18 cellular contexts compared by ENCODE assay signal in genomic region chr15:67256051-67256450, GRCh38. TPM values are rescaled to one million over a fixed set of nuclear protein-coding genes. Genes with fewer than 3 reads are reported as not detected.
DNase-seq lines count a peak whose midpoint lies in the region; ATAC-seq and TF ChIP-seq lines count a peak whose summit lies in the region.
"Had no signal": no experiment of that assay in that cellular context is flagged by ENCODE, and none has a peak within 500 bp of the region (broad histone marks: within the 10 kb centered on the region; RNA-seq: fewer than 3 reads in every experiment).

No MANE protein-coding gene starts in this region.

- no peaks in the 10 kb centered on the region for H3K9me3 Mint-ChIP-seq in CD4-positive, alpha-beta memory T cell
- H3K9me3 Mint-ChIP-seq in activated CD4-positive, alpha-beta memory T cell treated with anti-CD3 and anti-CD28 coated beads for 36 hours = no peaks in the 10 kb centered on the region
- no peaks in the 10 kb centered on the region for H3K9me3 Mint-ChIP-seq in immature natural killer cell

- POLR2A ChIA-PET in CD4-positive, alpha-beta memory T cell (lab: Charles Lee; ENCODE audit: partially characterized antibody) = interaction anchor here (0.9 kb wide), 2 partner anchors 145 to 310 kb away, joined by 3 to 4 read pairs; no protein-coding TSS in a partner anchor
- POLR2A ChIA-PET in activated CD4-positive, alpha-beta memory T cell treated with anti-CD3 and anti-CD28 coated beads for 36 hours (lab: Charles Lee) = no interaction called here

- no peaks in the 10 kb centered on the region for H3K36me3 ChIP-seq in CD4-positive, alpha-beta memory T cell (ENCODE audit: insufficient read depth, low read length)
- no peaks in the 10 kb centered on the region for H3K36me3 ChIP-seq in MM.1S (replicated peaks; ENCODE audit: insufficient read depth, low read length)
- H3K36me3 ChIP-seq: upper lobe of right lung had no signal

- TF ChIP-seq CTCF in MM.1S (IDR thresholded peaks at IDR 0.05; ENCODE audit: low read length) = no peak

- H3K9me3 ChIP-seq in CD4-positive, alpha-beta memory T cell (ENCODE audit: control insufficient read depth in 1 of 2, low read length in 2 of 2) = no peaks in the 10 kb centered on the region
- no peaks in the 10 kb centered on the region for H3K9me3 ChIP-seq in MM.1S (replicated peaks; ENCODE audit: insufficient read depth, low read length)
- H3K9me3 ChIP-seq: upper lobe of right lung had no signal

- peaks cover 34% of the 10 kb centered on the region for H3K4me1 ChIP-seq in CD4-positive, alpha-beta memory T cell (ENCODE audit: insufficient read depth, low read length)
- H3K4me1 ChIP-seq in MM.1S (ENCODE audit: low read length) = no peaks in the 10 kb centered on the region

- no peaks in the 10 kb centered on the region for H3K9me2 ChIP-seq in MM.1S (replicated peaks; ENCODE audit: insufficient read depth, low read length)

- no peaks in the 10 kb centered on the region for H3K27me3 Mint-ChIP-seq in CD4-positive, alpha-beta memory T cell
- H3K27me3 Mint-ChIP-seq in activated CD4-positive, alpha-beta memory T cell treated with anti-CD3 and anti-CD28 coated beads for 36 hours = no peaks in the 10 kb centered on the region
- peaks cover 0 to 5% (median 5%) of the 10 kb centered on the region in 3 donors for H3K27me3 Mint-ChIP-seq in immature natural killer cell (ENCODE audit: low read depth in 3 of 3)

- H3K27ac ChIP-seq in CD4-positive, alpha-beta memory T cell (ENCODE audit: low read depth, low read length) = no peak overlapping the region
- no peak overlapping the region for H3K27ac ChIP-seq in MM.1S (ENCODE audit: low read length)
- H3K27ac ChIP-seq: foreskin keratinocyte had no signal

- H3K79me2 ChIP-seq in MM.1S (ENCODE audit: low read length) = peaks cover 33% of the 10 kb centered on the region

- H3K4me1 Mint-ChIP-seq in CD4-positive, alpha-beta memory T cell = peaks cover 19 to 45% (median 34%) of the 10 kb centered on the region in 4 donors
- peaks cover 29% of the 10 kb centered on the region for H3K4me1 Mint-ChIP-seq in activated CD4-positive, alpha-beta memory T cell treated with anti-CD3 and anti-CD28 coated beads for 36 hours (ENCODE audit: low read depth)
- peaks cover 30 to 40% of the 10 kb centered on the region in 2 donors for H3K4me1 Mint-ChIP-seq in immature natural killer cell

- no peak overlapping the region for H2AFZ ChIP-seq in MM.1S (ENCODE audit: low read length)

- intact Hi-C loops in CD4-positive, alpha-beta memory T cell (cut with micrococcal nuclease) = loop anchor here (10.0 kb wide), 1 partner anchor 799 kb away; the partner anchor contains the start of gene PIAS1
- intact Hi-C loops in activated CD4-positive, alpha-beta memory T cell treated with anti-CD3 and anti-CD28 coated beads for 36 hours (cut with micrococcal nuclease) = no loop called here

- peaks cover 0 to 9% of the 10 kb centered on the region in 2 donors for H3K36me3 Mint-ChIP-seq in CD4-positive, alpha-beta memory T cell
- no peaks in the 10 kb centered on the region for H3K36me3 Mint-ChIP-seq in activated CD4-positive, alpha-beta memory T cell treated with anti-CD3 and anti-CD28 coated beads for 36 hours
- no peaks in the 10 kb centered on the region for H3K36me3 Mint-ChIP-seq in immature natural killer cell

- H3K4me2 ChIP-seq in MM.1S (ENCODE audit: low read depth, low read length) = no peak overlapping the region

- no peak overlapping the region for H3K9ac ChIP-seq in MM.1S (ENCODE audit: low read length)

- no peaks in the 10 kb centered on the region for H3K27me3 ChIP-seq in CD4-positive, alpha-beta memory T cell (ENCODE audit: insufficient read depth, low read length)
- no peaks in the 10 kb centered on the region for H3K27me3 ChIP-seq in MM.1S (replicated peaks; ENCODE audit: insufficient read depth, low read length)
- H3K27me3 ChIP-seq: foreskin keratinocyte, upper lobe of right lung had no signal

- H3F3A ChIP-seq in MM.1S (ENCODE audit: insufficient read depth, low read length) = peaks cover 16% of the 10 kb centered on the region

- no peak overlapping the region for H3K4me3 ChIP-seq in CD4-positive, alpha-beta memory T cell (ENCODE audit: low read length in 2 of 2)
- H3K4me3 ChIP-seq in MM.1S (ENCODE audit: low read length) = no peak overlapping the region
- H3K4me3 ChIP-seq: upper lobe of right lung had no signal

- ATAC-seq in HG03097 (IDR thresholded peaks at IDR 0.05; ENCODE audit: low FRiP score, unreplicated experiment) (no peak), SK-N-SH treated with all-trans-retinoic acid at 6 μM for 48 hours (no peak), GM18511 (IDR thresholded peaks at IDR 0.05; ENCODE audit: unreplicated experiment) (no peak)
- ATAC-seq: foreskin keratinocyte, left ventricle myocardium superior, upper lobe of right lung had no signal

- H4K20me1 ChIP-seq in MM.1S (ENCODE audit: insufficient read depth, low read length) = no peaks in the 10 kb centered on the region

- DNase-seq in CD1c-positive myeloid dendritic cell (ENCODE audit: extremely low spot score) (peak; percentile 1), immature natural killer cell (no peak), MM.1S (no peak)
- no peak for DNase-seq in CD4-positive, alpha-beta memory T cell
- no peak for DNase-seq in activated CD4-positive, alpha-beta memory T cell treated with anti-CD3 and anti-CD28 coated beads for 36 hours
- DNase-seq: cerebellar nuclear complex; DMS79; foreskin keratinocyte; left ventricle myocardium superior; NCI-H2081 treated with DMSO at 0.1 percent for 48 hours; NCI-H524 treated with DMSO at 0.1 percent for 48 hours; PC-9; stimulated activated CD4-positive, alpha-beta T cell treated with anti-CD3 and anti-CD28 coated beads, Interleukin-12 subunit alpha, Interleukin-12 subunit beta, amount 100 ng/mL, for 4 hours; stimulated activated naive CD4-positive, alpha-beta T cell treated with Interleukin-2 at 50 U/mL for 16 hours; upper lobe of right lung had no signal

- peak overlapping the region; percentile 34 to 99 (median 73) for H3K4me3 Mint-ChIP-seq in CD4-positive, alpha-beta memory T cell
- H3K4me3 Mint-ChIP-seq in activated CD4-positive, alpha-beta memory T cell treated with anti-CD3 and anti-CD28 coated beads for 36 hours = peak overlapping the region; percentile 30
- peak overlapping the region; percentile 63 to 100 (median 99) for H3K4me3 Mint-ChIP-seq in immature natural killer cell

- peak overlapping the region in 5 of 7 donors; percentile 17 to 89 (median 74) for H3K27ac Mint-ChIP-seq in CD4-positive, alpha-beta memory T cell
- no peak overlapping the region for H3K27ac Mint-ChIP-seq in activated CD4-positive, alpha-beta memory T cell treated with anti-CD3 and anti-CD28 coated beads for 36 hours
- H3K27ac Mint-ChIP-seq in immature natural killer cell = peak overlapping the region in 4 of 6 donors; percentile 3 to 82 (median 29)

- CTCF ChIA-PET in CD4-positive, alpha-beta memory T cell (lab: Charles Lee; ENCODE audit: partially characterized antibody) = interaction anchor here (0.8 to 2.6 kb wide), 2 partner anchors 15 to 16 kb away, joined by 3 to 14 read pairs; no protein-coding TSS in a partner anchor
- CTCF ChIA-PET in activated CD4-positive, alpha-beta memory T cell treated with anti-CD3 and anti-CD28 coated beads for 36 hours (lab: Charles Lee) = interaction anchor here (1.1 kb wide), 2 partner anchors 25 to 48 kb away, joined by 3 to 4 read pairs; no protein-coding TSS in a partner anchor

TF ChIP-seq in SK-N-SH treated with all-trans-retinoic acid at 6 μM for 48 hours, 23 proteins besides CTCF, POLR2A, EP300 and RAD21 (continues in another document):
- TF ChIP-seq TCF4 (CRISPR knock-in tag; IDR thresholded peaks at IDR 0.05; ENCODE audit: borderline replicate concordance) = no peak
- no peak for TF ChIP-seq ISL1 (CRISPR knock-in tag; IDR thresholded peaks at IDR 0.05)
- no peak for TF ChIP-seq BACH2 (CRISPR knock-in tag; IDR thresholded peaks at IDR 0.05; ENCODE audit: borderline replicate concordance)
- no peak for TF ChIP-seq PATZ1 (CRISPR knock-in tag; IDR thresholded peaks at IDR 0.05; ENCODE audit: borderline replicate concordance)
- no peak for TF ChIP-seq ZNF70 (CRISPR knock-in tag; IDR thresholded peaks at IDR 0.05)
- no peak for TF ChIP-seq TOX (CRISPR knock-in tag; IDR thresholded peaks at IDR 0.05; ENCODE audit: borderline replicate concordance)
- no peak for TF ChIP-seq ZFP3 (CRISPR knock-in tag; IDR thresholded peaks at IDR 0.05)

RNA-seq across cellular contexts. Expression of gene IQCH, which starts 1.5 kb away (rescaled TPM):
- 1 to 10 TPM; 1.1 to 2.1 TPM for total RNA-seq in CD4-positive, alpha-beta memory T cell
- polyA plus RNA-seq in CD4-positive, alpha-beta memory T cell = 1 to 10 TPM in 1 of 2 donors, under 1 TPM in 1; 0.99 to 1.9 TPM
- 1 to 10 TPM; 1.6 to 2.8 TPM for total RNA-seq in activated CD4-positive, alpha-beta memory T cell treated with anti-CD3 and anti-CD28 coated beads for 36 hours
- polyA plus RNA-seq in immature natural killer cell = under 1 TPM in 2 of 3 donors, not detected in 1; 0.27 to 0.70 TPM

RNA-seq across cellular contexts. Expression of gene AAGAB, which starts 1.6 kb away (rescaled TPM):
- total RNA-seq in CD4-positive, alpha-beta memory T cell = 10 to 100 TPM; 30.2 to 30.3 TPM
- 10 to 100 TPM; 43.5 to 71.0 TPM for polyA plus RNA-seq in CD4-positive, alpha-beta memory T cell
- total RNA-seq in activated CD4-positive, alpha-beta memory T cell treated with anti-CD3 and anti-CD28 coated beads for 36 hours = 10 to 100 TPM; 52.3 to 57.0 TPM
- 10 to 100 TPM; 55.5 to 77.0 (median 59.1) TPM for polyA plus RNA-seq in immature natural killer cell

Comparison
In these comparisons a context has a peak if more than half of its experiments do, and no peak if none do; other contexts are left out.
1. H3K4me3 Mint-ChIP-seq: peak in every context shown above with its lines; median percentile 99 in immature natural killer cell; 73 in CD4-positive, alpha-beta memory T cell; 30 in activated CD4-positive, alpha-beta memory T cell treated with anti-CD3 and anti-CD28 coated beads for 36 hours.